In genomic region chr11:75476716-75477613, GRCh38 we compare ENCODE assay signal across 13 cellular contexts. TPM values are rescaled to one million over a fixed set of nuclear protein-coding genes. Genes with fewer than 3 reads are reported as not detected.
A peak's percentile ranks its signal among the peaks of the same experiment; 100 is the strongest.
DNase-seq lines count a peak whose midpoint lies in the region; ATAC-seq, FAIRE-seq and TF ChIP-seq lines count a peak whose summit lies in the region.
"Had no signal": no experiment of that assay in that cellular context is flagged by ENCODE, and none has a peak within 500 bp of the region (broad histone marks: within the 10 kb centered on the region; RNA-seq: fewer than 3 reads in every experiment).

No MANE protein-coding gene starts in this region.

- no peak overlapping the region for H3K4me2 ChIP-seq in H1 (ENCODE audit: insufficient read depth in 1 of 2, low read depth in 2 of 2, low read length in 2 of 2)
- no peak overlapping the region for H3K4me2 ChIP-seq in MM.1S (ENCODE audit: low read depth, low read length)

- TF ChIP-seq CTCF in H1 (IDR thresholded peaks at IDR 0.05; ENCODE audit: control extremely low read depth in 1 of 3, insufficient read depth in 1 of 3, low read depth in 1 of 3, low read length in 3 of 3) (no peak), prostate gland (IDR thresholded peaks at IDR 0.05) (no peak), MM.1S (IDR thresholded peaks at IDR 0.05; ENCODE audit: low read length) (no peak)

- H3K9me3 Mint-ChIP-seq in activated CD4-positive, alpha-beta T cell treated with anti-CD3 and anti-CD28 coated beads for 36 hours (ENCODE audit: low read depth) = no peaks in the 10 kb centered on the region

- peak overlapping the region; percentile 15; the same call in 1 of the 2 replicates for H4K8ac ChIP-seq in H1 (ENCODE audit: extremely low read depth, insufficient read depth, low read length)

- no peak overlapping the region for H3K4ac ChIP-seq in H1 (replicated peaks; ENCODE audit: insufficient read length, low read depth, low read length)

- intact Hi-C loops in activated CD4-positive, alpha-beta T cell treated with anti-CD3 and anti-CD28 coated beads for 36 hours (cut with DNase I, micrococcal nuclease) = no loop called here
- intact Hi-C loops in prostate gland (cut with DNase I) = no loop called here

- no peaks in the 10 kb centered on the region for H3K23me2 ChIP-seq in H1 (ENCODE audit: low read depth, low read length)

- WGBS in H1 (ENCODE audit: extremely low coverage in 1 of 2, insufficient coverage in 1 of 2, insufficient read length in 1 of 2, insufficient replicate concordance in 2 of 2, low coverage in 1 of 2, low lambda C conversion rate in 2 of 2, missing lambda C conversion rate in 1 of 2), 2 experiments = 74% methylated on average over 6 of the region's 11 CpGs; no CpG with 5 or more reads in 1 of the 2 experiments
- 34% methylated on average over 11 of the region's 11 CpGs for WGBS in prostate gland

- H3K79me1 ChIP-seq in H1 (ENCODE audit: low read depth, low read length) = no peaks in the 10 kb centered on the region; the same call in 1 of the 2 replicates

- DNase-seq in activated CD4-positive, alpha-beta T cell treated with anti-CD3 and anti-CD28 coated beads for 36 hours = no peak
- DNase-seq in activated CD4-positive, alpha-beta T cell treated with anti-CD3 and anti-CD28 coated beads, Interleukin-2, amount 50 U/mL, for 48 hours = no peak
- DNase-seq in NCI-H2107 treated with DMSO at 0.1 percent for 48 hours (lab: John Stamatoyannopoulos, UW; ENCODE audit: unreplicated experiment) (peak; percentile 89), H1 (ENCODE audit: low read depth in 1 of 2, low spot score in 2 of 2) (no peak), prostate gland (ENCODE audit: low spot score) (peak; percentile 79), HK-2 (ENCODE audit: unreplicated experiment) (no peak), MM.1S (no peak), HCEC 1CT (no peak)
- DNase-seq: midbrain had no signal

- H3K36me3 Mint-ChIP-seq in activated CD4-positive, alpha-beta T cell treated with anti-CD3 and anti-CD28 coated beads for 36 hours (ENCODE audit: low read depth) = peaks cover 2% of the 10 kb centered on the region

- peaks cover 17% of the 10 kb centered on the region for H3K4me1 Mint-ChIP-seq in activated CD4-positive, alpha-beta T cell treated with anti-CD3 and anti-CD28 coated beads for 36 hours

- H3K4me3 ChIP-seq in H1 (ENCODE audit: extremely low read depth in 1 of 4, insufficient read depth in 2 of 4, low read depth in 3 of 4, low read length in 4 of 4) (no peak overlapping the region), prostate gland (no peak overlapping the region), MM.1S (ENCODE audit: low read length) (no peak overlapping the region)
- H3K4me3 ChIP-seq: transverse colon had no signal

- no peak overlapping the region for H3K4me3 Mint-ChIP-seq in activated CD4-positive, alpha-beta T cell treated with anti-CD3 and anti-CD28 coated beads for 36 hours

- no peaks in the 10 kb centered on the region for H3K27me3 Mint-ChIP-seq in activated CD4-positive, alpha-beta T cell treated with anti-CD3 and anti-CD28 coated beads for 36 hours

- no peak overlapping the region for H4K91ac ChIP-seq in H1 (replicated peaks; ENCODE audit: insufficient read length, low read length)

- no peak overlapping the region for H3K18ac ChIP-seq in H1 (ENCODE audit: extremely low read depth, low read length)

- H3K79me2 ChIP-seq in H1 (ENCODE audit: control insufficient read depth in 1 of 2, insufficient read depth in 2 of 2, low read length in 2 of 2) = no peaks in the 10 kb centered on the region
- no peaks in the 10 kb centered on the region for H3K79me2 ChIP-seq in MM.1S (ENCODE audit: low read length)

- H3K27ac Mint-ChIP-seq in activated CD4-positive, alpha-beta T cell treated with anti-CD3 and anti-CD28 coated beads for 36 hours = peak overlapping the region; percentile 39

- H2BK5ac ChIP-seq in H1 (ENCODE audit: low read depth, low read length) = no peak overlapping the region

- H2BK15ac ChIP-seq in H1 (ENCODE audit: low read length) = no peak overlapping the region

- CTCF ChIA-PET in activated CD4-positive, alpha-beta T cell treated with anti-CD3 and anti-CD28 coated beads for 36 hours (lab: Charles Lee) = interaction anchor here (0.7 to 2.1 kb wide), 3 partner anchors 26 to 61 kb away, joined by 3 to 6 read pairs (median 3); no protein-coding TSS in a partner anchor
- CTCF ChIA-PET in H1 (lab: Charles Lee; ENCODE audit: partially characterized antibody) = interaction anchor here (1.0 to 31.5 kb wide), 13 partner anchors 11 to 77 kb away, joined by 3 to 603 read pairs (median 5); partner anchors contain the start of gene GDPD5

- no peak overlapping the region for H2BK20ac ChIP-seq in H1 (ENCODE audit: low read length)

- H4K5ac ChIP-seq in H1 (ENCODE audit: insufficient read length, low read depth, low read length) = no peak overlapping the region

- no peak overlapping the region for H3K23ac ChIP-seq in H1 (ENCODE audit: insufficient read length)

- H3K36me3 ChIP-seq in H1 (ENCODE audit: control insufficient read depth in 2 of 4, insufficient read depth in 4 of 4, low read length in 3 of 4) = no peaks in the 10 kb centered on the region
- H3K36me3 ChIP-seq in prostate gland = no peaks in the 10 kb centered on the region
- H3K36me3 ChIP-seq in MM.1S (replicated peaks; ENCODE audit: insufficient read depth, low read length) = no peaks in the 10 kb centered on the region
- H3K36me3 ChIP-seq: transverse colon had no signal

- H3K9ac ChIP-seq in H1 (replicated peaks in 1 of 4; ENCODE audit: extremely low read depth in 1 of 4, low read depth in 3 of 4, low read length in 3 of 4) (no peak overlapping the region), MM.1S (ENCODE audit: low read length) (no peak overlapping the region)

- H2BK12ac ChIP-seq in H1 (ENCODE audit: low read depth, low read length) = no peak overlapping the region; the same call in 1 of the 2 replicates

- no peak overlapping the region for H2AFZ ChIP-seq in H1 (ENCODE audit: low read length)
- H2AFZ ChIP-seq in MM.1S (ENCODE audit: low read length) = no peak overlapping the region

- no peaks in the 10 kb centered on the region for H3K27me3 ChIP-seq in H1 (replicated peaks in 1 of 4; ENCODE audit: control insufficient read depth in 3 of 4, extremely low read depth in 1 of 4, insufficient read depth in 3 of 4, low read length in 3 of 4)
- no peaks in the 10 kb centered on the region for H3K27me3 ChIP-seq in prostate gland (replicated peaks; ENCODE audit: insufficient read depth)
- no peaks in the 10 kb centered on the region for H3K27me3 ChIP-seq in MM.1S (replicated peaks; ENCODE audit: insufficient read depth, low read length)
- H3K27me3 ChIP-seq: transverse colon had no signal

- H3K14ac ChIP-seq in H1 (ENCODE audit: insufficient read length) = no peak overlapping the region

- FAIRE-seq in H1 (lab: Jason Lieb, UNC) = no peak
- FAIRE-seq: GM12891 had no signal

- POLR2A ChIA-PET in activated CD4-positive, alpha-beta T cell treated with anti-CD3 and anti-CD28 coated beads for 36 hours (lab: Charles Lee) = interaction anchor here (0.5 kb wide), 1 partner anchor 18 kb away, joined by 5 read pairs; no protein-coding TSS in a partner anchor
- POLR2A ChIA-PET in H1 (lab: Charles Lee; ENCODE audit: partially characterized antibody) = interaction anchor here (0.8 to 3.7 kb wide), 12 partner anchors 10 to 101 kb away, joined by 3 to 21 read pairs (median 5); partner anchors contain the start of gene SERPINH1

- H4K20me1 ChIP-seq in H1 (replicated peaks in 1 of 2; ENCODE audit: control insufficient read depth in 1 of 2, insufficient read depth in 2 of 2, low read length in 2 of 2) = no peaks in the 10 kb centered on the region
- no peaks in the 10 kb centered on the region for H4K20me1 ChIP-seq in MM.1S (ENCODE audit: insufficient read depth, low read length)

- H3K9me3 ChIP-seq in H1 (ENCODE audit: insufficient read depth in 2 of 2, low read depth in 1 of 2, low read length in 1 of 2) (no peaks in the 10 kb centered on the region), prostate gland (no peaks in the 10 kb centered on the region), MM.1S (replicated peaks; ENCODE audit: insufficient read depth, low read length) (no peaks in the 10 kb centered on the region)
- H3K9me3 ChIP-seq: transverse colon had no signal

- H3K27ac ChIP-seq in H1 (ENCODE audit: low read depth, low read length) (no peak overlapping the region), prostate gland (peak overlapping the region; percentile 60 to 73), MM.1S (ENCODE audit: low read length) (no peak overlapping the region)
- H3K27ac ChIP-seq: epithelial cell of prostate, HL-60 had no signal

- no peak overlapping the region for H2BK120ac ChIP-seq in H1 (replicated peaks; ENCODE audit: low read depth, low read length)

- H3K9me2 ChIP-seq in MM.1S (replicated peaks; ENCODE audit: insufficient read depth, low read length) = no peaks in the 10 kb centered on the region

- TF ChIP-seq EP300 in H1 (IDR thresholded peaks at IDR 0.05; ENCODE audit: borderline replicate concordance in 1 of 2, low read depth in 2 of 2, low read length in 2 of 2) = no peak

- TF ChIP-seq POLR2A in H1 (IDR thresholded peaks at IDR 0.05; ENCODE audit: control extremely low read depth in 1 of 2, low read depth in 2 of 2, low read length in 2 of 2) = no peak
- no peak for TF ChIP-seq POLR2A in prostate gland (IDR thresholded peaks at IDR 0.05)

- no peaks in the 10 kb centered on the region for H3F3A ChIP-seq in MM.1S (ENCODE audit: insufficient read depth, low read length)

- ATAC-seq in activated CD4-positive, alpha-beta T cell treated with anti-CD3 and anti-CD28 coated beads for 36 hours = no peak

- H3K4me1 ChIP-seq in H1 (replicated peaks in 1 of 4; ENCODE audit: control insufficient read depth in 3 of 4, insufficient read depth in 4 of 4, low read length in 3 of 4) = peaks cover 3 to 8% (median 4%) of the 10 kb centered on the region in 4 experiments; a peak in 5 of 7 replicates
- peaks cover 9% of the 10 kb centered on the region for H3K4me1 ChIP-seq in prostate gland (replicated peaks)
- no peaks in the 10 kb centered on the region for H3K4me1 ChIP-seq in MM.1S (ENCODE audit: low read length)

- no peak overlapping the region for H2AK5ac ChIP-seq in H1 (ENCODE audit: low read depth, low read length)

- no peak for TF ChIP-seq RAD21 in H1 (IDR thresholded peaks at IDR 0.05 in 1 of 2, conservative IDR thresholded peaks at IDR 0.05 in 1 of 2; ENCODE audit: low read depth in 2 of 2, low read length in 2 of 2)

- H3K56ac ChIP-seq in H1 (replicated peaks; ENCODE audit: insufficient read length, low read depth, low read length) = no peak overlapping the region

RNA-seq across cellular contexts. Expression of gene KLHL35, which starts 44.0 kb away (rescaled TPM):
- under 1 TPM; 0.62 to 0.65 TPM for total RNA-seq in activated CD4-positive, alpha-beta T cell treated with anti-CD3 and anti-CD28 coated beads for 36 hours
- total RNA-seq in H1 (2021; fragmentation: NEBNext Ultra II Directional; extraction: Animal tissue kit (Norgen Biotek cat#: 25700)) = 0.35 and 0.40 TPM in 2 replicates
- 0.41 and 0.64 TPM in 2 replicates for polyA plus RNA-seq in H1 (2011; rRNA removed)
- polyA plus RNA-seq in H1 (2011; cell fraction: cytosol; rRNA removed) = 0.50 TPM
- 0.40 TPM for polyA plus RNA-seq in H1 (2011; cell fraction: nucleus; rRNA removed)
- 0.24 to 0.70 TPM (median 0.66 TPM) in 3 of 4 replicates, not detected in the other for polyA plus RNA-seq in H1 (2012, experiment 1 of 2)
- 0.24 TPM for polyA plus RNA-seq in H1 (2012, experiment 2 of 2)
- polyA plus RNA-seq in H1 (2013, experiment 1 of 2) = 0.32 TPM
- polyA plus RNA-seq in H1 (2013, experiment 2 of 2) = 0.31 TPM
- 0.10 TPM in 1 of 2 replicates, not detected in the other for polyA minus RNA-seq in H1 (2011; rRNA and poly(A)+ RNA removed)
- polyA minus RNA-seq in H1 (2011; cell fraction: cytosol; rRNA and poly(A)+ RNA removed) = 1.0 TPM
- not detected for polyA minus RNA-seq in H1 (2011; cell fraction: nucleus; rRNA and poly(A)+ RNA removed)
- 10 to 100 TPM in 1 of 2 donors, under 1 TPM in 1; 0.46 to 28.4 TPM for total RNA-seq in prostate gland

RNA-seq across cellular contexts. Expression of gene GDPD5, which starts 48.8 kb away (rescaled TPM):
- total RNA-seq in activated CD4-positive, alpha-beta T cell treated with anti-CD3 and anti-CD28 coated beads for 36 hours = 10 to 100 TPM; 16.8 to 22.0 TPM
- total RNA-seq in H1 (2021; fragmentation: NEBNext Ultra II Directional; extraction: Animal tissue kit (Norgen Biotek cat#: 25700)) = 8.1 and 8.6 TPM in 2 replicates
- polyA plus RNA-seq in H1 (2011; rRNA removed) = 7.8 and 10.2 TPM in 2 replicates
- polyA plus RNA-seq in H1 (2011; cell fraction: cytosol; rRNA removed) = 6.4 TPM
- 27.2 TPM for polyA plus RNA-seq in H1 (2011; cell fraction: nucleus; rRNA removed)
- 4.8 to 10.4 TPM (median 8.0 TPM) in 4 replicates for polyA plus RNA-seq in H1 (2012, experiment 1 of 2)
- polyA plus RNA-seq in H1 (2012, experiment 2 of 2) = 6.2 TPM
- polyA plus RNA-seq in H1 (2013, experiment 1 of 2) = 10.7 TPM
- 10.8 TPM for polyA plus RNA-seq in H1 (2013, experiment 2 of 2)
- polyA minus RNA-seq in H1 (2011; rRNA and poly(A)+ RNA removed) = 6.0 and 7.1 TPM in 2 replicates
- polyA minus RNA-seq in H1 (2011; cell fraction: cytosol; rRNA and poly(A)+ RNA removed) = 3.8 TPM
- 8.1 TPM for polyA minus RNA-seq in H1 (2011; cell fraction: nucleus; rRNA and poly(A)+ RNA removed)
- 10 to 100 TPM in 1 of 2 donors, 1 to 10 TPM in 1; 1.7 to 14.6 TPM for total RNA-seq in prostate gland

Comparison
In these comparisons a context has a peak if more than half of its experiments do, and no peak if none do; other contexts are left out.
1. DNase-seq: peak in NCI-H2107 treated with DMSO at 0.1 percent for 48 hours (single experiment) and prostate gland (single experiment); none in activated CD4-positive, alpha-beta T cell treated with anti-CD3 and anti-CD28 coated beads for 36 hours (single experiment), activated CD4-positive, alpha-beta T cell treated with anti-CD3 and anti-CD28 coated beads, Interleukin-2, amount 50 U/mL, for 48 hours (0 of 2), H1 (0 of 2), HK-2 (single experiment), MM.1S (single experiment) and HCEC 1CT (single experiment).
2. H3K27ac ChIP-seq: peak in prostate gland (2 of 2); none in H1 (single experiment) and MM.1S (single experiment).